In the genomic region with DNA sequence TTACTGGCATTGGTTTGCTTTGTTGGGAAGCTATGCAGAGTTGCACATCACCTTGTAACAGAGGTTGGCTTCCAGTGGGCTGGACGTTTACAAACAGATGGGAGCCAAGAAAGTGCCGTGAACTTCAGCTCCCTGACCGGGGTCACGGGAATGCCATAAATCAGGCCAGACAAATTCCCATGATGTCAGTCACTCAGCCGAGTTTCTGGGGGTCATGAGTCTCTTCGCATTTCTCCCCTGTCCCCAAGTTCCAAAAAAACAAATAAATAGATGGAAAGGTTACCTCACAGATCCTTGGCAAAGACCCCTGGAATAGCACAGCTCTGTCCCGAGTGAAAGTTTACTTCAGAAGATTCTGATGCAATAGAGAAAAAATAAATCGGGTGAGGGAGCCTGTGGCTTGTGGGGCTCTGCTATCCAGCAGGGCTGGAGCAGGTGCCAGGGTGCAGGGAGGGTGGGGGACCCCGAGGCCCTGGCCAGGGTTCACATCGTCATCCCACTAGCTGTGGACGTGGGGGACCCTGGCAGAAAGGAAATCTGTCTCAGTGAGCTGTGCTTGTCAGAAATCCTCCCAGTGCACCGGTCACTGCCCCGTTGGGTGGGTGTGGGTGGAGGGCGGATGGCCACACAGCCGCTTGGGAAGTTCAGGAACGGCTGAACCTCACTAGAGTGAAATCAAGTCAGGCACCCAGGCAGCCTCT, we compare ENCODE assay signal across 2 cellular contexts.
A peak's percentile ranks its signal among the peaks of the same experiment; 100 is the strongest.
TF ChIP-seq lines count a peak whose summit lies in the region.

No MANE protein-coding gene starts in this region.

TF ChIP-seq in liver, 16 proteins besides CTCF, POLR2A, EP300 and RAD21:
- peak; percentile 33 for TF ChIP-seq NR2F2 (IDR thresholded peaks at IDR 0.05)
- TF ChIP-seq SP1 (IDR thresholded peaks at IDR 0.05) = no peak
- peak; percentile 30 to 44 for TF ChIP-seq RXRA (IDR thresholded peaks at IDR 0.05)

TF ChIP-seq in HepG2, 621 proteins besides CTCF, POLR2A, EP300 and RAD21:
- TF ChIP-seq, protein P1, sequence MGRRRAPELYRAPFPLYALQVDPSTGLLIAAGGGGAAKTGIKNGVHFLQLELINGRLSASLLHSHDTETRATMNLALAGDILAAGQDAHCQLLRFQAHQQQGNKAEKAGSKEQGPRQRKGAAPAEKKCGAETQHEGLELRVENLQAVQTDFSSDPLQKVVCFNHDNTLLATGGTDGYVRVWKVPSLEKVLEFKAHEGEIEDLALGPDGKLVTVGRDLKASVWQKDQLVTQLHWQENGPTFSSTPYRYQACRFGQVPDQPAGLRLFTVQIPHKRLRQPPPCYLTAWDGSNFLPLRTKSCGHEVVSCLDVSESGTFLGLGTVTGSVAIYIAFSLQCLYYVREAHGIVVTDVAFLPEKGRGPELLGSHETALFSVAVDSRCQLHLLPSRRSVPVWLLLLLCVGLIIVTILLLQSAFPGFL (CRISPR knock-in tag; IDR thresholded peaks at IDR 0.05) = no peak
- TF ChIP-seq SALL2 (CRISPR knock-in tag; IDR thresholded peaks at IDR 0.05) = no peak
- no peak for TF ChIP-seq ZNF746 (CRISPR knock-in tag; IDR thresholded peaks at IDR 0.05)
- TF ChIP-seq KLF15 (CRISPR knock-in tag; IDR thresholded peaks at IDR 0.05; ENCODE audit: borderline replicate concordance) = no peak
- TF ChIP-seq, protein P2, sequence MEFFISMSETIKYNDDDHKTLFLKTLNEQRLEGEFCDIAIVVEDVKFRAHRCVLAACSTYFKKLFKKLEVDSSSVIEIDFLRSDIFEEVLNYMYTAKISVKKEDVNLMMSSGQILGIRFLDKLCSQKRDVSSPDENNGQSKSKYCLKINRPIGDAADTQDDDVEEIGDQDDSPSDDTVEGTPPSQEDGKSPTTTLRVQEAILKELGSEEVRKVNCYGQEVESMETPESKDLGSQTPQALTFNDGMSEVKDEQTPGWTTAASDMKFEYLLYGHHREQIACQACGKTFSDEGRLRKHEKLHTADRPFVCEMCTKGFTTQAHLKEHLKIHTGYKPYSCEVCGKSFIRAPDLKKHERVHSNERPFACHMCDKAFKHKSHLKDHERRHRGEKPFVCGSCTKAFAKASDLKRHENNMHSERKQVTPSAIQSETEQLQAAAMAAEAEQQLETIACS (CRISPR knock-in tag; IDR thresholded peaks at IDR 0.05) = no peak
- no peak for TF ChIP-seq ZNF615 (CRISPR knock-in tag; IDR thresholded peaks at IDR 0.05; ENCODE audit: borderline replicate concordance)
- TF ChIP-seq MZF1 (CRISPR knock-in tag; IDR thresholded peaks at IDR 0.05; ENCODE audit: borderline replicate concordance) = no peak
- no peak for TF ChIP-seq SOX13 (IDR thresholded peaks at IDR 0.05)
- no peak for TF ChIP-seq SOX13 (CRISPR knock-in tag; conservative IDR thresholded peaks at IDR 0.05 in 1 of 2, IDR thresholded peaks at IDR 0.05 in 1 of 2)
- TF ChIP-seq ZNF619 (CRISPR knock-in tag; IDR thresholded peaks at IDR 0.05) = no peak
- no peak for TF ChIP-seq ZNF883 (CRISPR knock-in tag; IDR thresholded peaks at IDR 0.05; ENCODE audit: not compliant biosample characterization)
- no peak for TF ChIP-seq ZNF282 (IDR thresholded peaks at IDR 0.05; ENCODE audit: partially characterized antibody)
- TF ChIP-seq ZNF709 (CRISPR knock-in tag; IDR thresholded peaks at IDR 0.05) = no peak
- no peak for TF ChIP-seq NR2C2 (CRISPR knock-in tag; IDR thresholded peaks at IDR 0.05; ENCODE audit: borderline replicate concordance)
- TF ChIP-seq PCBP2 (optimal IDR thresholded peaks at IDR 0.05; ENCODE audit: low read depth, low read length, poor library complexity, severe bottlenecking) = no peak
- no peak for TF ChIP-seq ZNF3 (CRISPR knock-in tag; IDR thresholded peaks at IDR 0.05)
- TF ChIP-seq, protein P3, sequence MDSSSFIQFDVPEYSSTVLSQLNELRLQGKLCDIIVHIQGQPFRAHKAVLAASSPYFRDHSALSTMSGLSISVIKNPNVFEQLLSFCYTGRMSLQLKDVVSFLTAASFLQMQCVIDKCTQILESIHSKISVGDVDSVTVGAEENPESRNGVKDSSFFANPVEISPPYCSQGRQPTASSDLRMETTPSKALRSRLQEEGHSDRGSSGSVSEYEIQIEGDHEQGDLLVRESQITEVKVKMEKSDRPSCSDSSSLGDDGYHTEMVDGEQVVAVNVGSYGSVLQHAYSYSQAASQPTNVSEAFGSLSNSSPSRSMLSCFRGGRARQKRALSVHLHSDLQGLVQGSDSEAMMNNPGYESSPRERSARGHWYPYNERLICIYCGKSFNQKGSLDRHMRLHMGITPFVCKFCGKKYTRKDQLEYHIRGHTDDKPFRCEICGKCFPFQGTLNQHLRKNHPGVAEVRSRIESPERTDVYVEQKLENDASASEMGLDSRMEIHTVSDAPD (CRISPR knock-in tag; IDR thresholded peaks at IDR 0.05) = no peak
- no peak for TF ChIP-seq NKX3-1 (CRISPR knock-in tag; IDR thresholded peaks at IDR 0.05)
